Comparison of ENCODE assay signal across 29 cellular contexts in genomic region chr3:169867584-169868211, GRCh38. TPM values are rescaled to one million over a fixed set of nuclear protein-coding genes. Genes with fewer than 3 reads are reported as not detected.
"Had no signal": no experiment of that assay in that cellular context is flagged by ENCODE, and none has a peak within 500 bp of the region (broad histone marks: within the 10 kb centered on the region; RNA-seq: fewer than 3 reads in every experiment).

No MANE protein-coding gene starts in this region.

- H3K27ac ChIP-seq: SK-N-MC had no signal

- DNase-seq: activated CD4-positive, alpha-beta memory T cell treated with anti-CD3 and anti-CD28 coated beads for 36 hours; activated CD4-positive, alpha-beta T cell treated with anti-CD3 and anti-CD28 coated beads, Interleukin-2, amount 10 ng/mL, durations not matched to agents 7 days and 5 days; activated CD4-positive, CD25-positive, alpha-beta regulatory T cell; activated CD8-positive, alpha-beta memory T cell treated with anti-CD3 and anti-CD28 coated beads for 24 hours; activated effector memory CD4-positive, alpha-beta T cell treated with anti-CD3 and anti-CD28 coated beads, Interleukin-2, amount 50 U/mL, for 16 hours; activated naive CD4-positive, alpha-beta T cell treated with anti-CD3 and anti-CD28 coated beads for 36 hours; activated T-cell treated with anti-CD3 and anti-CD28 coated beads, Interleukin-2, amount 50 U/mL, for 4 hours; amygdala; MG63; MV-4-11; NCI-H1092 treated with DMSO at 0.1 percent for 48 hours; NCI-H1417 treated with DMSO at 0.1 percent for 48 hours; NCI-H1694; NCI-H2029; NCI-H2107; NCI-H2171 treated with DMSO at 0.1 percent for 48 hours; NCI-H345; NCI-H510A; NCI-H69; NK-92 treated with Interleukin-12 subunit alpha and Interleukin-12 subunit beta, amount 100 ng/mL, for 24 hours; OCI-M1; RPMI8226; T-cell; T-helper 2 cell; T1000 had no signal

- H3K4me3 ChIP-seq: MG63, SK-N-MC had no signal

- H3K27me3 ChIP-seq: MG63 had no signal

- H3K9me3 ChIP-seq: MG63 had no signal

- FAIRE-seq: astrocyte had no signal

- ATAC-seq: activated T-cell treated with anti-CD3 and anti-CD28 coated beads, Interleukin-2, amount 50 U/mL, for 4 hours; Panc1; Right ventricle myocardium inferior; T-cell had no signal

- H3K36me3 ChIP-seq: MG63 had no signal

RNA-seq across cellular contexts. Expression of gene LRRC31, which starts 2.0 kb away (rescaled TPM):
- total RNA-seq: activated CD4-positive, alpha-beta memory T cell treated with anti-CD3 and anti-CD28 coated beads for 36 hours; activated CD4-positive, alpha-beta T cell treated with anti-CD3 and anti-CD28 coated beads, Interleukin-2, amount 10 ng/mL, durations not matched to agents 7 days and 5 days; activated naive CD4-positive, alpha-beta T cell treated with anti-CD3 and anti-CD28 coated beads for 36 hours; activated T-cell treated with anti-CD3 and anti-CD28 coated beads, Interleukin-2, amount 50 U/mL, for 4 hours; Right ventricle myocardium inferior; T-cell had no signal

RNA-seq across cellular contexts. Expression of gene SAMD7, which starts 43.7 kb away (rescaled TPM):
- total RNA-seq: activated CD4-positive, alpha-beta memory T cell treated with anti-CD3 and anti-CD28 coated beads for 36 hours; activated CD4-positive, alpha-beta T cell treated with anti-CD3 and anti-CD28 coated beads, Interleukin-2, amount 10 ng/mL, durations not matched to agents 7 days and 5 days; activated naive CD4-positive, alpha-beta T cell treated with anti-CD3 and anti-CD28 coated beads for 36 hours; activated T-cell treated with anti-CD3 and anti-CD28 coated beads, Interleukin-2, amount 50 U/mL, for 4 hours; astrocyte; Right ventricle myocardium inferior; T-cell had no signal

RNA-seq across cellular contexts. Expression of gene LRRIQ4, which starts 55.0 kb away (rescaled TPM):
- total RNA-seq: activated CD4-positive, alpha-beta T cell treated with anti-CD3 and anti-CD28 coated beads, Interleukin-2, amount 10 ng/mL, durations not matched to agents 7 days and 5 days; activated T-cell treated with anti-CD3 and anti-CD28 coated beads, Interleukin-2, amount 50 U/mL, for 4 hours; astrocyte; Right ventricle myocardium inferior; T-cell had no signal
